27 cellular contexts compared by ENCODE assay signal in the genomic region with DNA sequence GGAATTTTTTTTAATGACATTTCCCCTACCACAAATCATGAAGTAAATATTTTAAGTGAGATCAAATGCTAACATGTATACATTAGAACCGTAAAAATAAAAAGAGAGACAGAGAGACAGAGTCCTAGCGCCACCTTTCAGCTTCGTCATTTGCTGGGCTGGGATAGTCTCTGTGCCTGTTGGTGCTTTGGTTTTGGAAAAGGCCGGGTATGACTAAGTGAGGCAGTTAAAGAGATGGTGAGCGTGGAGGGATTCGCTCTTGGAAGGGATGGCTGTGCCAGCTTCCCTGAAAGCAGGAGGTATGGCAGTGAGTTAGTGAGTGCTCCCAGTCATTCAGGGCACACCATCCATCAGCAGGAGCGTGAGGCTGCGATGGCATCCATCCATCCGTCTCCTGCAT.
DNase-seq lines count a peak whose midpoint lies in the region; ATAC-seq and TF ChIP-seq lines count a peak whose summit lies in the region.
"Had no signal": no experiment of that assay in that cellular context is flagged by ENCODE, and none has a peak within 500 bp of the region (broad histone marks: within the 10 kb centered on the region; RNA-seq: fewer than 3 reads in every experiment).

No MANE protein-coding gene starts in this region.

- no peak overlapping the region for H2BK12ac ChIP-seq in H9 (ENCODE audit: insufficient read length, low read depth, low read length)

- H3K4me1 Mint-ChIP-seq in H9 (peaks cover 10 to 17% of the 10 kb centered on the region in 2 experiments), WTC11 (peaks cover 21% of the 10 kb centered on the region), neural progenitor cell (peaks cover 2% of the 10 kb centered on the region)
- H3K4me1 Mint-ChIP-seq: B cell; CD14-positive monocyte; CD8-positive, alpha-beta memory T cell; T-cell had no signal

- no peak overlapping the region for H3K4me3 Mint-ChIP-seq in H9
- H3K4me3 Mint-ChIP-seq in WTC11: no peak overlapping the region
- no peak overlapping the region for H3K4me3 Mint-ChIP-seq in neural progenitor cell
- H3K4me3 Mint-ChIP-seq: B cell; CD14-positive monocyte; CD8-positive, alpha-beta memory T cell; T-cell had no signal

- H2BK20ac ChIP-seq in H9 (ENCODE audit: low read depth, low read length, poor library complexity, severe bottlenecking): no peak overlapping the region

- no peaks in the 10 kb centered on the region for H4K20me1 ChIP-seq in H9 (ENCODE audit: control insufficient read depth, insufficient read depth, insufficient read length)
- H4K20me1 ChIP-seq in neural progenitor cell (ENCODE audit: low read depth): no peaks in the 10 kb centered on the region

- H3K4ac ChIP-seq in H9 (ENCODE audit: low read depth, low read length): no peak overlapping the region

- TF ChIP-seq CTCF in C4-2B (conservative IDR thresholded peaks at IDR 0.05) (peak; percentile 19), H9 (conservative IDR thresholded peaks at IDR 0.05) (no peak), WTC11 (IDR thresholded peaks at IDR 0.05) (no peak), neural progenitor cell (IDR thresholded peaks at IDR 0.05) (peak; percentile 10)

- H3K79me1 ChIP-seq in H9 (ENCODE audit: insufficient read depth, low read depth, low read length, poor library complexity, severe bottlenecking): no peaks in the 10 kb centered on the region

- no peaks in the 10 kb centered on the region for H3K23me2 ChIP-seq in H9 (ENCODE audit: insufficient read length, low read depth, low read length, poor library complexity, severe bottlenecking)

- H3K27ac ChIP-seq in C4-2B (no peak overlapping the region), H9 (ENCODE audit: insufficient read length, low read depth, low read length) (no peak overlapping the region), neural progenitor cell (no peak overlapping the region)
- H3K27ac ChIP-seq: GM23248, SJCRH30 had no signal

- no peak overlapping the region for H3K9ac ChIP-seq in H9 (ENCODE audit: extremely low read depth, insufficient read length, low read length)
- no peak overlapping the region for H3K9ac ChIP-seq in neural progenitor cell
- H3K9ac ChIP-seq: GM23248 had no signal

- H3K79me2 ChIP-seq in H9 (ENCODE audit: insufficient read depth, low read length) (no peaks in the 10 kb centered on the region), neural progenitor cell (ENCODE audit: low read depth) (no peaks in the 10 kb centered on the region)

- H3K36me3 Mint-ChIP-seq in H9 (ENCODE audit: insufficient read depth in 1 of 3, low read depth in 3 of 3) (peaks cover 0 to 10% (median 3%) of the 10 kb centered on the region in 3 experiments; a peak in 5 of 7 replicates), WTC11 (peaks cover 11% of the 10 kb centered on the region), neural progenitor cell (no peaks in the 10 kb centered on the region)
- H3K36me3 Mint-ChIP-seq: CD14-positive monocyte; CD8-positive, alpha-beta memory T cell; T-cell had no signal

- no peak overlapping the region for H3K4me3 ChIP-seq in neural progenitor cell
- H3K4me3 ChIP-seq: GM23248, SJCRH30 had no signal

- H3K9me3 Mint-ChIP-seq in H9 (peaks cover 6 to 10% of the 10 kb centered on the region in 2 experiments; a peak in 2 of 5 replicates), WTC11 (peaks cover 17% of the 10 kb centered on the region), neural progenitor cell (peaks cover 3% of the 10 kb centered on the region)

- H3T11ph ChIP-seq in H9 (ENCODE audit: low read length): no peak overlapping the region

- no peak overlapping the region for H2BK5ac ChIP-seq in H9 (ENCODE audit: insufficient read length, low read length)

- CTCF ChIA-PET in WTC11 (lab: Charles Lee): interaction anchor here (1.3 kb wide), 1 partner anchor 512 kb away, joined by 3 read pairs; no protein-coding TSS in a partner anchor

- no peak overlapping the region for H3K14ac ChIP-seq in H9 (ENCODE audit: insufficient read depth, low read length)

- H3K27me3 Mint-ChIP-seq in H9 (ENCODE audit: low read depth) (no peaks in the 10 kb centered on the region), WTC11 (ENCODE audit: low read depth) (no peaks in the 10 kb centered on the region), neural progenitor cell (ENCODE audit: insufficient read depth, low read depth) (peaks cover 6% of the 10 kb centered on the region)
- H3K27me3 Mint-ChIP-seq: B cell; CD8-positive, alpha-beta memory T cell; T-cell had no signal

- no peak overlapping the region for H3K56ac ChIP-seq in H9 (ENCODE audit: insufficient read length, low read depth, low read length)

- no peak overlapping the region for H2AK5ac ChIP-seq in H9 (ENCODE audit: insufficient read length, low read length)

- no peak overlapping the region for H4K91ac ChIP-seq in H9 (ENCODE audit: insufficient read length, low read depth, low read length)

- POLR2A ChIA-PET in WTC11 (lab: Charles Lee): no interaction called here

- no peak overlapping the region for H4K8ac ChIP-seq in H9 (replicated peaks; ENCODE audit: insufficient read length, low read depth, low read length)

- no peaks in the 10 kb centered on the region for H3F3A ChIP-seq in neural progenitor cell (ENCODE audit: low read depth)

- no peak overlapping the region for H3K18ac ChIP-seq in H9 (ENCODE audit: insufficient read length, low read depth, low read length)

- no peaks in the 10 kb centered on the region for H3K36me3 ChIP-seq in neural progenitor cell
- H3K36me3 ChIP-seq: SJCRH30 had no signal

- peak; percentile 31 for DNase-seq in H9
- DNase-seq in WTC11 (ENCODE audit: low spot score): no peak
- DNase-seq in neural progenitor cell (ENCODE audit: low spot score): no peak
- DNase-seq in GM03348 (ENCODE audit: low spot score): no peak
- DNase-seq: CD8-positive, alpha-beta memory T cell; DMS 273 treated with DMSO at 0.1 percent for 48 hours; DMS79 treated with DMSO at 0.1 percent for 48 hours; GM23248; KBM-7; NCI-H1048; NCI-H1417 treated with DMSO at 0.1 percent for 48 hours; NCI-H187; NCI-H2081 treated with DMSO at 0.1 percent for 48 hours; NCI-H2171; NCI-H345; NCI-H510A treated with DMSO at 0.1 percent for 48 hours; NCI-H748 treated with DMSO at 0.1 percent for 48 hours; PC-3; SJCRH30; T-cell had no signal

- H3K9me3 ChIP-seq in H9 (ENCODE audit: control insufficient read depth, low read depth, low read length): no peaks in the 10 kb centered on the region
- H3K9me3 ChIP-seq in neural progenitor cell (ENCODE audit: low read depth): no peaks in the 10 kb centered on the region
- H3K9me3 ChIP-seq: SJCRH30 had no signal

- H3K27me3 ChIP-seq in H9 (ENCODE audit: insufficient read depth, low read length) (no peaks in the 10 kb centered on the region), neural progenitor cell (no peaks in the 10 kb centered on the region)
- H3K27me3 ChIP-seq: SJCRH30 had no signal

- H3K27ac Mint-ChIP-seq in H9: no peak overlapping the region
- H3K27ac Mint-ChIP-seq in WTC11: no peak overlapping the region
- H3K27ac Mint-ChIP-seq in neural progenitor cell: no peak overlapping the region
- H3K27ac Mint-ChIP-seq: B cell; CD8-positive, alpha-beta memory T cell; T-cell had no signal

- no peak overlapping the region for H4K5ac ChIP-seq in H9 (ENCODE audit: insufficient read length, low read depth, low read length)

- H2AFZ ChIP-seq in H9 (ENCODE audit: low read length): no peak overlapping the region
- no peak overlapping the region for H2AFZ ChIP-seq in neural progenitor cell (replicated peaks)
- H2AFZ ChIP-seq: GM23248 had no signal

- H3K23ac ChIP-seq in H9 (ENCODE audit: insufficient read length, low read depth, low read length): no peak overlapping the region

- H2BK120ac ChIP-seq in H9 (ENCODE audit: low read depth, low read length, poor library complexity, severe bottlenecking): no peak overlapping the region

- H3K4me2 ChIP-seq in H9 (ENCODE audit: insufficient read depth, insufficient read length, low read length) (no peak overlapping the region), neural progenitor cell (no peak overlapping the region)

- no CpG with 5 or more reads among the region's 9 CpGs for WGBS in H9 (ENCODE audit: extremely low coverage, insufficient read length, low lambda C conversion rate)

- ATAC-seq in WTC11: peak; percentile 81
- no peak for ATAC-seq in HG03469 (IDR thresholded peaks at IDR 0.05; ENCODE audit: unreplicated experiment)
- ATAC-seq in HG02798 (IDR thresholded peaks at IDR 0.05; ENCODE audit: poor library complexity, unreplicated experiment): no peak
- ATAC-seq: HCT116, PC-3, Right ventricle myocardium inferior, T-cell had no signal

- no peak overlapping the region for H2BK15ac ChIP-seq in H9 (ENCODE audit: low read depth, low read length)

- no peaks in the 10 kb centered on the region for H3K4me1 ChIP-seq in H9 (ENCODE audit: insufficient read depth, low read length)
- H3K4me1 ChIP-seq in neural progenitor cell: peaks cover 8% of the 10 kb centered on the region
- H3K4me1 ChIP-seq: SJCRH30 had no signal

TF ChIP-seq in WTC11, 78 proteins besides CTCF, POLR2A, EP300 and RAD21 (continues in another document):
- TF ChIP-seq SMAD4 (CRISPR knock-in tag; IDR thresholded peaks at IDR 0.05) (no peak), TEAD4 (CRISPR knock-in tag; IDR thresholded peaks at IDR 0.05) (no peak), MXD4 (CRISPR knock-in tag; IDR thresholded peaks at IDR 0.05; ENCODE audit: borderline replicate concordance) (no peak), ATF2 (CRISPR knock-in tag; IDR thresholded peaks at IDR 0.05; ENCODE audit: borderline replicate concordance, low read depth) (no peak), ZNF671 (CRISPR knock-in tag; IDR thresholded peaks at IDR 0.05) (no peak), TCF7 (CRISPR knock-in tag; IDR thresholded peaks at IDR 0.05; ENCODE audit: low read depth) (no peak), FOXK1 (CRISPR knock-in tag; IDR thresholded peaks at IDR 0.05) (no peak), NR1H2 (CRISPR knock-in tag; IDR thresholded peaks at IDR 0.05) (no peak), KAT7 (CRISPR knock-in tag; IDR thresholded peaks at IDR 0.05; ENCODE audit: borderline replicate concordance) (no peak)
- TF ChIP-seq, protein P1, sequence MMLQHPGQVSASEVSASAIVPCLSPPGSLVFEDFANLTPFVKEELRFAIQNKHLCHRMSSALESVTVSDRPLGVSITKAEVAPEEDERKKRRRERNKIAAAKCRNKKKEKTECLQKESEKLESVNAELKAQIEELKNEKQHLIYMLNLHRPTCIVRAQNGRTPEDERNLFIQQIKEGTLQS (CRISPR knock-in tag; conservative IDR thresholded peaks at IDR 0.05): no peak

Comparison
In these comparisons a context has a peak if more than half of its experiments do, and no peak if none do; other contexts are left out.
1. CTCF ChIP-seq: peak in C4-2B (single experiment) and neural progenitor cell (single experiment); none in H9 (single experiment) and WTC11 (single experiment).